In genomic region chr6:52227495-52227894, GRCh38 we compare ENCODE assay signal across 8 cellular contexts. TPM values are rescaled to one million over a fixed set of nuclear protein-coding genes. Genes with fewer than 3 reads are reported as not detected.
A peak's percentile ranks its signal among the peaks of the same experiment; 100 is the strongest.
DNase-seq lines count a peak whose midpoint lies in the region; ATAC-seq and TF ChIP-seq lines count a peak whose summit lies in the region.

No MANE protein-coding gene starts in this region.

- no peak overlapping the region for H3K4me3 ChIP-seq in DND-41 (ENCODE audit: low read depth in 1 of 2, low read length in 2 of 2)
- no peak overlapping the region for H3K4me3 ChIP-seq in vagina

- H3K4me3 Mint-ChIP-seq in activated naive CD4-positive, alpha-beta T cell treated with anti-CD3 and anti-CD28 coated beads, Interleukin-2, amount 50 U/mL, for 24 hours: no peak overlapping the region

- intact Hi-C loops in left cardiac atrium (cut with DNase I): no loop called here
- intact Hi-C loops in vagina (cut with DNase I): no loop called here

- no peaks in the 10 kb centered on the region for H3K27me3 ChIP-seq in DND-41 (ENCODE audit: insufficient read depth, low read length, poor library complexity)
- no peaks in the 10 kb centered on the region for H3K27me3 ChIP-seq in vagina

- TF ChIP-seq POLR2A in vagina (IDR thresholded peaks at IDR 0.05): no peak

- no peaks in the 10 kb centered on the region for H3K9me3 Mint-ChIP-seq in activated naive CD4-positive, alpha-beta T cell treated with anti-CD3 and anti-CD28 coated beads, Interleukin-2, amount 50 U/mL, for 24 hours

- no peaks in the 10 kb centered on the region for H3K36me3 ChIP-seq in DND-41 (ENCODE audit: insufficient read depth, low read length)
- no peaks in the 10 kb centered on the region for H3K36me3 ChIP-seq in vagina

- 0 out of 2 replicates have a peak overlapping the region, but pooled peaks have one; percentile 10 for H2AFZ ChIP-seq in DND-41 (ENCODE audit: low read depth, low read length)

- no peaks in the 10 kb centered on the region for H4K20me1 ChIP-seq in DND-41 (ENCODE audit: insufficient read depth, low read length)

- no peaks in the 10 kb centered on the region for H3K36me3 Mint-ChIP-seq in activated naive CD4-positive, alpha-beta T cell treated with anti-CD3 and anti-CD28 coated beads, Interleukin-2, amount 50 U/mL, for 24 hours

- H3K27ac ChIP-seq in DND-41 (ENCODE audit: low read length) (no peak overlapping the region), vagina (no peak overlapping the region)

- peak overlapping the region; percentile 10 for H3K27ac Mint-ChIP-seq in activated naive CD4-positive, alpha-beta T cell treated with anti-CD3 and anti-CD28 coated beads, Interleukin-2, amount 50 U/mL, for 24 hours

- ATAC-seq in DND-41 (ENCODE audit: insufficient read depth, low read depth) (peak; percentile 75), GM19463 (IDR thresholded peaks at IDR 0.05; ENCODE audit: unreplicated experiment) (peak; percentile 100), HG03280 (IDR thresholded peaks at IDR 0.05; ENCODE audit: unreplicated experiment) (peak; percentile 99), left cardiac atrium (no peak)

- peak; percentile 13 for DNase-seq in DND-41
- no peak for DNase-seq in left cardiac atrium
- no peak for DNase-seq in vagina (ENCODE audit: extremely low spot score in 2 of 2)
- DNase-seq in SHP77 (lab: John Stamatoyannopoulos, UW): no peak
- DNase-seq in SK-N-DZ (ENCODE audit: low spot score): no peak

- H3K4me1 ChIP-seq in DND-41 (ENCODE audit: insufficient read depth, low read length) (peaks cover 15% of the 10 kb centered on the region), vagina (no peaks in the 10 kb centered on the region)

- H3K4me1 Mint-ChIP-seq in activated naive CD4-positive, alpha-beta T cell treated with anti-CD3 and anti-CD28 coated beads, Interleukin-2, amount 50 U/mL, for 24 hours: peaks cover 10% of the 10 kb centered on the region

- H3K9ac ChIP-seq in DND-41 (ENCODE audit: low read depth, low read length): no peak overlapping the region

- TF ChIP-seq CTCF in DND-41 (IDR thresholded peaks at IDR 0.05; ENCODE audit: borderline replicate concordance, extremely low read depth, low read length, poor library complexity, severe bottlenecking) (no peak), vagina (IDR thresholded peaks at IDR 0.05) (no peak)

- H3K9me3 ChIP-seq in DND-41 (ENCODE audit: insufficient read depth, low read length, severe bottlenecking) (no peaks in the 10 kb centered on the region), vagina (no peaks in the 10 kb centered on the region)

- no peaks in the 10 kb centered on the region for H3K27me3 Mint-ChIP-seq in activated naive CD4-positive, alpha-beta T cell treated with anti-CD3 and anti-CD28 coated beads, Interleukin-2, amount 50 U/mL, for 24 hours

- no peak overlapping the region for H3K4me2 ChIP-seq in DND-41 (ENCODE audit: insufficient read depth, low read length)

- H3K79me2 ChIP-seq in DND-41 (ENCODE audit: insufficient read depth, low read length): no peaks in the 10 kb centered on the region

RNA-seq across cellular contexts. Expression of gene IL17F, which starts 16.8 kb away (rescaled TPM):
- total RNA-seq in left cardiac atrium (not detected), vagina (not detected)
- not detected in 2 replicates for polyA plus RNA-seq in SK-N-DZ (2014; cell fraction: cytosol; rRNA removed)
- not detected in 2 replicates for polyA plus RNA-seq in SK-N-DZ (2014; cell fraction: nucleus; rRNA removed)

RNA-seq across cellular contexts. Expression of gene IL17A, which starts 41.3 kb away (rescaled TPM):
- total RNA-seq in left cardiac atrium (not detected), vagina (not detected)
- not detected in 2 replicates for polyA plus RNA-seq in SK-N-DZ (2014; cell fraction: cytosol; rRNA removed)
- polyA plus RNA-seq in SK-N-DZ (2014; cell fraction: nucleus; rRNA removed): not detected in 2 replicates

RNA-seq across cellular contexts. Expression of gene MCM3, which starts 57.0 kb away (rescaled TPM):
- 10 to 100 TPM; 27.2 to 28.4 TPM for total RNA-seq in left cardiac atrium
- total RNA-seq in vagina: 36.3 TPM
- polyA plus RNA-seq in SK-N-DZ (2014; cell fraction: cytosol; rRNA removed): 370 and 414 TPM in 2 replicates
- 408 TPM in 2 replicates for polyA plus RNA-seq in SK-N-DZ (2014; cell fraction: nucleus; rRNA removed)

Comparison
In these comparisons a context has a peak if more than half of its experiments do, and no peak if none do; other contexts are left out.
1. ATAC-seq: peak in DND-41 (single experiment), GM19463 (single experiment) and HG03280 (single experiment); none in left cardiac atrium (0 of 2).